ENCODE assay signal across 23 cellular contexts in genomic region chr6:118617350-118617957, GRCh38.
"Had no signal": no experiment of that assay in that cellular context is flagged by ENCODE, and none has a peak within 500 bp of the region (broad histone marks: within the 10 kb centered on the region; RNA-seq: fewer than 3 reads in every experiment).

No MANE protein-coding gene starts in this region.

- DNase-seq: activated CD4-positive, alpha-beta T cell treated with anti-CD3 and anti-CD28 coated beads, Interleukin-2, amount 50 U/mL, for 4 hours; activated naive CD4-positive, alpha-beta T cell treated with anti-CD3 and anti-CD28 coated beads for 36 hours; activated naive CD8-positive, alpha-beta T cell treated with anti-CD3 and anti-CD28 coated beads, Interleukin-2, amount 50 U/mL, for 24 hours; activated T-cell treated with anti-CD3 and anti-CD28 coated beads for 4 hours; aorta; brain microvascular endothelial cell; colonic mucosa; foreskin keratinocyte; hypothalamus; islet precursor cell; left colon; lower lobe of right lung; sigmoid colon; spleen; stimulated activated CD4-positive, alpha-beta T cell treated with anti-CD3 and anti-CD28 coated beads, Interleukin-4, amount 100 ng/mL, for 4 hours; stimulated activated naive CD4-positive, alpha-beta T cell; SW 1271; thyroid gland; WERI-Rb-1 had no signal

- H3K27ac Mint-ChIP-seq: activated naive CD4-positive, alpha-beta T cell treated with anti-CD3 and anti-CD28 coated beads for 36 hours; activated T-helper 2 cell treated with anti-CD3 and anti-CD28 coated beads, Interferon-gamma antibody, Interleukin-2, Interleukin-4, amounts not matched to agents 10 μg/mL and 5 μg/mL and 100 μg/mL, durations not matched to agents 14 hours and 24 hours and 36 hours had no signal

- H3K4me1 ChIP-seq: colonic mucosa, foreskin keratinocyte, lower lobe of right lung, parathyroid adenoma, thyroid gland had no signal

- H3K4me3 Mint-ChIP-seq: activated naive CD4-positive, alpha-beta T cell treated with anti-CD3 and anti-CD28 coated beads for 36 hours; activated naive CD8-positive, alpha-beta T cell treated with anti-CD3 and anti-CD28 coated beads, Interleukin-2, amount 50 U/mL, for 24 hours; central memory CD8-positive, alpha-beta T cell had no signal

- H3K36me3 ChIP-seq: brain microvascular endothelial cell, colonic mucosa, lower lobe of right lung, neutrophil, sigmoid colon, thyroid gland, WERI-Rb-1 had no signal

- H3K9me3 Mint-ChIP-seq: central memory CD8-positive, alpha-beta T cell had no signal

- H3K27ac ChIP-seq: brain microvascular endothelial cell, colonic mucosa, foreskin keratinocyte, lower lobe of right lung, neutrophil, parathyroid adenoma, sigmoid colon, spleen, thyroid gland, WERI-Rb-1 had no signal

- H3K27me3 ChIP-seq: brain microvascular endothelial cell, colonic mucosa, foreskin keratinocyte, neutrophil, sigmoid colon, spleen, thyroid gland had no signal

- H2AFZ ChIP-seq: parathyroid adenoma had no signal

- H3K9me3 ChIP-seq: colonic mucosa, lower lobe of right lung, neutrophil, sigmoid colon, thyroid gland had no signal

- H3K27me3 Mint-ChIP-seq: activated naive CD8-positive, alpha-beta T cell treated with anti-CD3 and anti-CD28 coated beads, Interleukin-2, amount 50 U/mL, for 24 hours; central memory CD8-positive, alpha-beta T cell had no signal

- ATAC-seq: activated naive CD8-positive, alpha-beta T cell treated with anti-CD3 and anti-CD28 coated beads, Interleukin-2, amount 50 U/mL, for 24 hours; foreskin keratinocyte; left colon had no signal

- H3K9ac ChIP-seq: parathyroid adenoma had no signal

- H3K4me3 ChIP-seq: colonic mucosa, lower lobe of right lung, sigmoid colon, spleen, thyroid gland had no signal
